In genomic region chr12:6463211-6463610, GRCh38 we compare ENCODE assay signal across 13 cellular contexts. TPM values are rescaled to one million over a fixed set of nuclear protein-coding genes. Genes with fewer than 3 reads are reported as not detected.
DNase-seq lines count a peak whose midpoint lies in the region; ATAC-seq, FAIRE-seq and TF ChIP-seq lines count a peak whose summit lies in the region.
"Had no signal": no experiment of that assay in that cellular context is flagged by ENCODE, and none has a peak within 500 bp of the region (broad histone marks: within the 10 kb centered on the region; RNA-seq: fewer than 3 reads in every experiment).

No MANE protein-coding gene starts in this region.

- no peaks in the 10 kb centered on the region for H3K9me3 ChIP-seq in CD4-positive, alpha-beta T cell (ENCODE audit: control insufficient read depth, low read length)
- H3K9me3 ChIP-seq in Karpas-422 (ENCODE audit: low read length): no peaks in the 10 kb centered on the region
- H3K9me3 ChIP-seq in GM12878 (replicated peaks; ENCODE audit: control insufficient read depth, insufficient read depth, low read length): no peaks in the 10 kb centered on the region
- no peaks in the 10 kb centered on the region for H3K9me3 ChIP-seq in neutrophil

- H3K9ac ChIP-seq in Karpas-422 (ENCODE audit: low read length) (peak overlapping the region; percentile 63), GM12878 (ENCODE audit: control insufficient read depth, insufficient read depth, low read length) (no peak overlapping the region)

- H3K36me3 ChIP-seq in Karpas-422 (ENCODE audit: insufficient read depth, low read length): peaks cover 75% of the 10 kb centered on the region
- peaks cover 28 to 46% of the 10 kb centered on the region in 2 experiments for H3K36me3 ChIP-seq in GM12878 (ENCODE audit: control insufficient read depth in 2 of 2, insufficient read depth in 2 of 2, low read length in 1 of 2)
- H3K36me3 ChIP-seq in neutrophil: peaks cover 67% of the 10 kb centered on the region

- FAIRE-seq in GM12878 (lab: Jason Lieb, UNC): no peak

- intact Hi-C loops in CD4-positive, alpha-beta T cell (cut with DNase I, micrococcal nuclease): loop anchor here in 1 of 2 experiments (2.0 kb wide), 2 partner anchors 18 to 30 kb away; partner anchors contain the start of genes CD27 and MRPL51
- intact Hi-C loops in GM12878 (cut with micrococcal nuclease; ENCODE audit: unreplicated experiment): no loop called here

- peak; percentile 16 for ATAC-seq in CD4-positive, alpha-beta T cell (ENCODE audit: poor library complexity)
- no peak for ATAC-seq in GM12878

- H3K79me2 ChIP-seq in Karpas-422 (ENCODE audit: low read length): peaks cover 27% of the 10 kb centered on the region
- H3K79me2 ChIP-seq in GM12878 (ENCODE audit: control insufficient read depth, insufficient read depth, low read length): peaks cover 71% of the 10 kb centered on the region

- H3K4me3 ChIP-seq in Karpas-422 (ENCODE audit: low read length) (no peak overlapping the region), GM12878 (no peak overlapping the region), neutrophil (ENCODE audit: low read depth in 1 of 2, low read length in 1 of 2) (peak overlapping the region in 1 of 2 experiments; percentile 57)

- no peak for TF ChIP-seq EP300 in GM12878 (IDR thresholded peaks at IDR 0.05; ENCODE audit: borderline replicate concordance in 1 of 2, control insufficient read depth in 1 of 2, low read depth in 2 of 2, low read length in 2 of 2)

- CTCF ChIA-PET in CD4-positive, alpha-beta T cell (lab: Charles Lee): interaction anchor here (1.4 to 3.6 kb wide), 3 partner anchors 11 to 39 kb away, joined by 4 to 27 read pairs (median 9); partner anchors contain the start of gene TAPBPL
- CTCF ChIA-PET in GM12878 (lab: Yijun Ruan, JAX): interaction anchor here (0.8 to 7.3 kb wide), 16 partner anchors 10 to 181 kb away, joined by 3 to 147 read pairs (median 5); partner anchors contain the start of genes CD27 and MRPL51

- SMC1A ChIA-PET in GM12878 (lab: Charles Lee; ENCODE audit: uncharacterized antibody, unreplicated experiment): interaction anchor here (0.9 to 8.7 kb wide), 14 partner anchors 9 to 137 kb away, joined by 3 to 169 read pairs (median 10); partner anchors contain the start of genes CD27, GAPDH and TAPBPL

- H2AFZ ChIP-seq in Karpas-422 (ENCODE audit: low read length) (no peak overlapping the region), GM12878 (ENCODE audit: control insufficient read depth, low read depth, low read length) (no peak overlapping the region)

- H3K27me3 ChIP-seq in CD4-positive, alpha-beta T cell (ENCODE audit: control insufficient read depth, insufficient read depth, low read length): no peaks in the 10 kb centered on the region
- H3K27me3 ChIP-seq in Karpas-422 (ENCODE audit: low read length): no peaks in the 10 kb centered on the region
- H3K27me3 ChIP-seq in GM12878 (replicated peaks in 1 of 2; ENCODE audit: control insufficient read depth in 2 of 2, insufficient read depth in 2 of 2, low read length in 1 of 2): no peaks in the 10 kb centered on the region
- no peaks in the 10 kb centered on the region for H3K27me3 ChIP-seq in neutrophil

- DNase-seq in CD4-positive, alpha-beta T cell: peak in 4 of 10 experiments; percentile 36 to 46 (median 45)
- DNase-seq in Karpas-422 (peak; percentile 53), GM12878 (ENCODE audit: low read depth, low spot score) (no peak), AG20443 (ENCODE audit: low spot score) (no peak), NCI-H82 treated with DMSO at 0.1 percent for 48 hours (lab: John Stamatoyannopoulos, UW; ENCODE audit: unreplicated experiment) (no peak), cerebellar cortex (ENCODE audit: low spot score) (no peak)
- DNase-seq: midbrain; NCI-H1694; NCI-H82; posterior cingulate gyrus; SIG-M5; stimulated activated CD4-positive, alpha-beta T cell treated with anti-CD3 and anti-CD28 coated beads, Interleukin-2, amount 100 ng/mL, for 24 hours had no signal

- no peak for TF ChIP-seq CTCF in CD4-positive, alpha-beta T cell (IDR thresholded peaks at IDR 0.05)
- TF ChIP-seq CTCF in GM12878 (IDR thresholded peaks at IDR 0.05 in 2 of 3, conservative IDR thresholded peaks at IDR 0.05 in 1 of 3; ENCODE audit: control insufficient read depth in 2 of 3, extremely low read depth in 1 of 3, insufficient read depth in 1 of 3, low read depth in 3 of 3, low read length in 3 of 3) (no peak), neutrophil (IDR thresholded peaks at IDR 0.05) (no peak)

- RAD21 ChIA-PET in GM12878 (lab: Charles Lee; ENCODE audit: unreplicated experiment): interaction anchor here (1.0 to 8.8 kb wide), 11 partner anchors 8 to 141 kb away, joined by 3 to 319 read pairs (median 4); partner anchors contain the start of genes CD27 and TAPBPL

- TF ChIP-seq RAD21 in GM12878 (IDR thresholded peaks at IDR 0.05; ENCODE audit: insufficient read depth, low read depth, low read length): no peak

- no peak; the same call in 1 of the 2 replicates for TF ChIP-seq POLR2A in GM12878 (IDR thresholded peaks at IDR 0.05; ENCODE audit: low read depth, low read length)

- H3K36me3 Mint-ChIP-seq in CD4-positive, alpha-beta T cell (ENCODE audit: low read depth): peaks cover 90% of the 10 kb centered on the region

- H3K9me2 ChIP-seq in Karpas-422 (replicated peaks; ENCODE audit: insufficient read depth, low read length): no peaks in the 10 kb centered on the region

- in situ Hi-C loops in GM12878 (cut with MboI): loop anchor here (5.0 kb wide), 1 partner anchor 36 kb away; no protein-coding TSS in a partner anchor

- peak overlapping the region; percentile 74 for H3K4me3 Mint-ChIP-seq in CD4-positive, alpha-beta T cell

- POLR2A ChIA-PET in CD4-positive, alpha-beta T cell (lab: Charles Lee): interaction anchor here (1.0 to 16.2 kb wide), 12 partner anchors 11 to 129 kb away, joined by 3 to 225 read pairs (median 18); partner anchors contain the start of genes CD27, GAPDH, MRPL51 and TAPBPL
- POLR2A ChIA-PET in GM12878 (lab: Charles Lee): interaction anchor here (0.5 to 10.3 kb wide), 5 partner anchors 17 to 266 kb away, joined by 6 to 384 read pairs (median 33); partner anchors contain the start of genes CD27 and TAPBPL

- peaks cover 89% of the 10 kb centered on the region for H3K4me1 ChIP-seq in Karpas-422 (ENCODE audit: low read length)
- peaks cover 51% of the 10 kb centered on the region for H3K4me1 ChIP-seq in GM12878 (ENCODE audit: control insufficient read depth, insufficient read depth, low read length)
- H3K4me1 ChIP-seq in neutrophil (ENCODE audit: control insufficient read depth in 1 of 2, insufficient read depth in 1 of 2, low read depth in 1 of 2, low read length in 1 of 2): peaks cover 84 to 87% of the 10 kb centered on the region in 2 experiments

- peaks cover 93% of the 10 kb centered on the region for H3K4me1 Mint-ChIP-seq in CD4-positive, alpha-beta T cell (ENCODE audit: low read depth)

- H3K4me2 ChIP-seq in Karpas-422 (ENCODE audit: low read depth, low read length, poor library complexity, severe bottlenecking) (peak overlapping the region; percentile 37), GM12878 (ENCODE audit: control insufficient read depth, insufficient read depth) (peak overlapping the region; percentile 75; the same call in 1 of the 2 replicates)

- H3K27ac Mint-ChIP-seq in CD4-positive, alpha-beta T cell: peak overlapping the region; percentile 92

- H4K20me1 ChIP-seq in Karpas-422 (ENCODE audit: insufficient read depth, low read depth, low read length) (peaks cover 10% of the 10 kb centered on the region; the same call in 1 of the 2 replicates), GM12878 (ENCODE audit: control insufficient read depth, insufficient read depth) (no peaks in the 10 kb centered on the region)

- no TSS peak for BruUV-seq in GM12878 (replicated peaks; lab: Mats Ljungman, UMichigan)

- H3K27ac ChIP-seq in CD4-positive, alpha-beta T cell (ENCODE audit: low read depth, low read length): peak overlapping the region; percentile 97
- H3K27ac ChIP-seq in Karpas-422 (ENCODE audit: low read length) (peak overlapping the region; percentile 95), GM12878 (ENCODE audit: control insufficient read depth, insufficient read depth) (peak overlapping the region; percentile 89), neutrophil (peak overlapping the region; percentile 96)

- 72% methylated on average over 7 of the region's 7 CpGs for WGBS in GM12878 (ENCODE audit: insufficient coverage, insufficient replicate concordance, low lambda C conversion rate, missing lambda C conversion rate)

- H3K9me3 Mint-ChIP-seq in CD4-positive, alpha-beta T cell: no peaks in the 10 kb centered on the region

- H3K27me3 Mint-ChIP-seq in CD4-positive, alpha-beta T cell: no peaks in the 10 kb centered on the region

RNA-seq across cellular contexts. Expression of gene VAMP1, which starts 7.3 kb away (rescaled TPM):
- 10 to 100 TPM; 84.8 to 87.7 TPM for total RNA-seq in CD4-positive, alpha-beta T cell
- 528 and 555 TPM in 2 replicates for total RNA-seq in Karpas-422 (2014; rRNA removed; shearing (Covaris generic); ENCODE audit: low replicate concordance)
- 46.0 and 47.7 TPM in 2 replicates for total RNA-seq in GM12878 (2013; cell fraction: nucleolus; rRNA removed)
- 28.9 and 31.5 TPM in 2 replicates for total RNA-seq in GM12878 (2014; rRNA removed)
- 14.8 and 16.6 TPM in 2 replicates for total RNA-seq in GM12878 (2014; rRNA removed; fragmentation: Illumina TruSeq; extraction: Trizol)
- 26.0 and 26.2 TPM in 2 replicates for total RNA-seq in GM12878 (2021)
- polyA plus RNA-seq in GM12878 (2011; ENCODE audit: low read depth): 23.5 TPM
- polyA plus RNA-seq in GM12878 (2011; rRNA removed): 37.1 and 41.3 TPM in 2 replicates
- polyA plus RNA-seq in GM12878 (2011; cell fraction: cytosol; rRNA removed): 43.5 and 45.8 TPM in 2 replicates
- polyA plus RNA-seq in GM12878 (2011; cell fraction: nucleus; rRNA removed): 155 and 209 TPM in 2 replicates
- 33.3 and 39.4 TPM in 2 replicates for polyA plus RNA-seq in GM12878 (2012)
- polyA plus RNA-seq in GM12878 (2014; fragmentation: Illumina TruSeq; extraction: Trizol): 32.3 and 36.1 TPM in 2 replicates
- 1 to 10 TPM; 4.8 to 8.8 TPM for polyA plus RNA-seq in GM12878 (2014; fragmentation: Nextera tagmentation; extraction: Ambion mirVana)
- polyA plus RNA-seq in GM12878 (2014; rRNA removed): 121 and 123 TPM in 2 replicates
- polyA plus RNA-seq in GM12878 (2016; fragmentation: Nextera tagmentation; extraction: Ambion mirVana): 10 to 100 TPM; 25.9 to 28.9 TPM
- 15.5 and 19.4 TPM in 2 replicates for polyA minus RNA-seq in GM12878 (2011; rRNA and poly(A)+ RNA removed)
- 8.6 and 14.3 TPM in 2 replicates for polyA minus RNA-seq in GM12878 (2011; cell fraction: cytosol; rRNA and poly(A)+ RNA removed)
- 19.2 and 24.9 TPM in 2 replicates for polyA minus RNA-seq in GM12878 (2011; cell fraction: nucleus; rRNA and poly(A)+ RNA removed)

RNA-seq across cellular contexts. Expression of gene TAPBPL, which starts 11.4 kb away (rescaled TPM):
- 10 to 100 TPM; 14.7 to 15.8 TPM for total RNA-seq in CD4-positive, alpha-beta T cell
- 6.1 and 11.2 TPM in 2 replicates for total RNA-seq in Karpas-422 (2014; rRNA removed; shearing (Covaris generic); ENCODE audit: low replicate concordance)
- total RNA-seq in GM12878 (2013; cell fraction: nucleolus; rRNA removed): 134 and 138 TPM in 2 replicates
- 39.1 and 40.4 TPM in 2 replicates for total RNA-seq in GM12878 (2014; rRNA removed)
- 24.7 and 25.0 TPM in 2 replicates for total RNA-seq in GM12878 (2014; rRNA removed; fragmentation: Illumina TruSeq; extraction: Trizol)
- total RNA-seq in GM12878 (2021): 26.4 and 29.0 TPM in 2 replicates
- polyA plus RNA-seq in GM12878 (2011; ENCODE audit: low read depth): 11.0 TPM
- 28.5 and 45.0 TPM in 2 replicates for polyA plus RNA-seq in GM12878 (2011; rRNA removed)
- 58.4 and 72.0 TPM in 2 replicates for polyA plus RNA-seq in GM12878 (2011; cell fraction: cytosol; rRNA removed)
- 125 and 140 TPM in 2 replicates for polyA plus RNA-seq in GM12878 (2011; cell fraction: nucleus; rRNA removed)
- 28.1 and 29.4 TPM in 2 replicates for polyA plus RNA-seq in GM12878 (2012)
- 13.0 and 26.4 TPM in 2 replicates for polyA plus RNA-seq in GM12878 (2014; fragmentation: Illumina TruSeq; extraction: Trizol)
- 10 to 100 TPM; 12.4 to 20.9 TPM for polyA plus RNA-seq in GM12878 (2014; fragmentation: Nextera tagmentation; extraction: Ambion mirVana)
- 40.4 and 43.1 TPM in 2 replicates for polyA plus RNA-seq in GM12878 (2014; rRNA removed)
- 10 to 100 TPM; 33.3 to 39.9 TPM for polyA plus RNA-seq in GM12878 (2016; fragmentation: Nextera tagmentation; extraction: Ambion mirVana)
- polyA minus RNA-seq in GM12878 (2011; rRNA and poly(A)+ RNA removed): 33.4 and 60.3 TPM in 2 replicates
- polyA minus RNA-seq in GM12878 (2011; cell fraction: cytosol; rRNA and poly(A)+ RNA removed): 11.2 and 13.9 TPM in 2 replicates
- polyA minus RNA-seq in GM12878 (2011; cell fraction: nucleus; rRNA and poly(A)+ RNA removed): 36.0 and 56.5 TPM in 2 replicates

RNA-seq across cellular contexts. Expression of gene CD27, which starts 18.5 kb away (rescaled TPM):
- 10 to 100 TPM; 42.7 to 46.1 TPM for total RNA-seq in CD4-positive, alpha-beta T cell
- total RNA-seq in Karpas-422 (2014; rRNA removed; shearing (Covaris generic); ENCODE audit: low replicate concordance): 155 and 203 TPM in 2 replicates
- 30.2 TPM in 2 replicates for total RNA-seq in GM12878 (2013; cell fraction: nucleolus; rRNA removed)
- total RNA-seq in GM12878 (2014; rRNA removed): 164 and 184 TPM in 2 replicates
- 66.8 and 66.9 TPM in 2 replicates for total RNA-seq in GM12878 (2014; rRNA removed; fragmentation: Illumina TruSeq; extraction: Trizol)
- total RNA-seq in GM12878 (2021): 116 and 117 TPM in 2 replicates
- polyA plus RNA-seq in GM12878 (2011; ENCODE audit: low read depth): 81.7 TPM
- polyA plus RNA-seq in GM12878 (2011; rRNA removed): 14.7 and 32.0 TPM in 2 replicates
- 51.3 and 56.6 TPM in 2 replicates for polyA plus RNA-seq in GM12878 (2011; cell fraction: cytosol; rRNA removed)
- 21.4 TPM in 2 replicates for polyA plus RNA-seq in GM12878 (2011; cell fraction: nucleus; rRNA removed)
- polyA plus RNA-seq in GM12878 (2012): 142 and 178 TPM in 2 replicates
- polyA plus RNA-seq in GM12878 (2014; fragmentation: Illumina TruSeq; extraction: Trizol): 24.2 and 96.1 TPM in 2 replicates
- 10 to 100 TPM in 1 of 2 experiments, 1 to 10 TPM in 1; 4.9 to 15.0 TPM for polyA plus RNA-seq in GM12878 (2014; fragmentation: Nextera tagmentation; extraction: Ambion mirVana)
- polyA plus RNA-seq in GM12878 (2014; rRNA removed): 140 and 158 TPM in 2 replicates
- 100 to 1,000 TPM; 127 to 135 TPM for polyA plus RNA-seq in GM12878 (2016; fragmentation: Nextera tagmentation; extraction: Ambion mirVana)
- polyA minus RNA-seq in GM12878 (2011; rRNA and poly(A)+ RNA removed): 24.5 and 40.9 TPM in 2 replicates
- 11.7 and 13.5 TPM in 2 replicates for polyA minus RNA-seq in GM12878 (2011; cell fraction: cytosol; rRNA and poly(A)+ RNA removed)
- 8.7 and 10.6 TPM in 2 replicates for polyA minus RNA-seq in GM12878 (2011; cell fraction: nucleus; rRNA and poly(A)+ RNA removed)

RNA-seq across cellular contexts. Expression of gene MRPL51, which starts 29.9 kb away (rescaled TPM):
- 10 to 100 TPM; 15.1 to 16.7 TPM for total RNA-seq in CD4-positive, alpha-beta T cell
- 171 and 201 TPM in 2 replicates for total RNA-seq in Karpas-422 (2014; rRNA removed; shearing (Covaris generic); ENCODE audit: low replicate concordance)
- 9.8 and 10.5 TPM in 2 replicates for total RNA-seq in GM12878 (2013; cell fraction: nucleolus; rRNA removed)
- total RNA-seq in GM12878 (2014; rRNA removed) (137 and 175 TPM in 2 replicates), GM12878 (2014; rRNA removed; fragmentation: Illumina TruSeq; extraction: Trizol) (254 and 259 TPM in 2 replicates), GM12878 (2021) (275 and 276 TPM in 2 replicates)
- 71.7 TPM for polyA plus RNA-seq in GM12878 (2011; ENCODE audit: low read depth)
- polyA plus RNA-seq in GM12878 (2011; rRNA removed) (159 and 252 TPM in 2 replicates), GM12878 (2014; fragmentation: Illumina TruSeq; extraction: Trizol) (241 and 255 TPM in 2 replicates), GM12878 (2014; fragmentation: Nextera tagmentation; extraction: Ambion mirVana) (1,000 to 10,000 TPM in 1 of 2 experiments, 100 to 1,000 TPM in 1; 908 to 1,202 TPM), GM12878 (2014; rRNA removed) (167 and 183 TPM in 2 replicates), GM12878 (2016; fragmentation: Nextera tagmentation; extraction: Ambion mirVana) (100 to 1,000 TPM; 583 to 588 TPM)
- 119 and 123 TPM in 2 replicates for polyA plus RNA-seq in GM12878 (2011; cell fraction: cytosol; rRNA removed)
- 64.4 and 67.0 TPM in 2 replicates for polyA plus RNA-seq in GM12878 (2011; cell fraction: nucleus; rRNA removed)
- 159 and 228 TPM in 2 replicates for polyA plus RNA-seq in GM12878 (2012)
- 29.2 and 48.2 TPM in 2 replicates for polyA minus RNA-seq in GM12878 (2011; rRNA and poly(A)+ RNA removed)
- 18.4 and 20.6 TPM in 2 replicates for polyA minus RNA-seq in GM12878 (2011; cell fraction: cytosol; rRNA and poly(A)+ RNA removed)
- 15.7 and 20.9 TPM in 2 replicates for polyA minus RNA-seq in GM12878 (2011; cell fraction: nucleus; rRNA and poly(A)+ RNA removed)

RNA-seq across cellular contexts. Expression of gene NCAPD2, which starts 30.7 kb away (rescaled TPM):
- total RNA-seq in CD4-positive, alpha-beta T cell: 10 to 100 TPM; 13.7 to 14.9 TPM
- 103 and 124 TPM in 2 replicates for total RNA-seq in Karpas-422 (2014; rRNA removed; shearing (Covaris generic); ENCODE audit: low replicate concordance)
- total RNA-seq in GM12878 (2013; cell fraction: nucleolus; rRNA removed): 64.5 and 66.0 TPM in 2 replicates
- total RNA-seq in GM12878 (2014; rRNA removed): 141 and 144 TPM in 2 replicates
- total RNA-seq in GM12878 (2014; rRNA removed; fragmentation: Illumina TruSeq; extraction: Trizol): 96.9 and 98.2 TPM in 2 replicates
- 110 and 113 TPM in 2 replicates for total RNA-seq in GM12878 (2021)
- polyA plus RNA-seq in GM12878 (2011; ENCODE audit: low read depth): 34.6 TPM
- polyA plus RNA-seq in GM12878 (2011; rRNA removed): 84.0 and 160 TPM in 2 replicates
- polyA plus RNA-seq in GM12878 (2011; cell fraction: cytosol; rRNA removed): 138 and 147 TPM in 2 replicates
- 98.8 and 145 TPM in 2 replicates for polyA plus RNA-seq in GM12878 (2011; cell fraction: nucleus; rRNA removed)
- 50.7 and 70.2 TPM in 2 replicates for polyA plus RNA-seq in GM12878 (2012)
- 110 and 146 TPM in 2 replicates for polyA plus RNA-seq in GM12878 (2014; fragmentation: Illumina TruSeq; extraction: Trizol)
- polyA plus RNA-seq in GM12878 (2014; fragmentation: Nextera tagmentation; extraction: Ambion mirVana): 10 to 100 TPM; 24.2 to 32.8 TPM
- polyA plus RNA-seq in GM12878 (2014; rRNA removed): 114 TPM in 2 replicates
- polyA plus RNA-seq in GM12878 (2016; fragmentation: Nextera tagmentation; extraction: Ambion mirVana): 100 to 1,000 TPM; 105 to 108 TPM
- polyA minus RNA-seq in GM12878 (2011; rRNA and poly(A)+ RNA removed): 165 and 222 TPM in 2 replicates
- polyA minus RNA-seq in GM12878 (2011; cell fraction: cytosol; rRNA and poly(A)+ RNA removed): 89.0 and 105 TPM in 2 replicates
- 67.3 and 111 TPM in 2 replicates for polyA minus RNA-seq in GM12878 (2011; cell fraction: nucleus; rRNA and poly(A)+ RNA removed)
